In genomic region chr17:164536-165235, GRCh38 we compare ENCODE assay signal across 8 cellular contexts. TPM values are rescaled to one million over a fixed set of nuclear protein-coding genes. Genes with fewer than 3 reads are reported as not detected.
DNase-seq lines count a peak whose midpoint lies in the region; ATAC-seq lines count a peak whose summit lies in the region.

No MANE protein-coding gene starts in this region.

- no peak overlapping the region for H2AFZ ChIP-seq in mesenchymal stem cell (ENCODE audit: low read depth, low read length)

- H3K36me3 ChIP-seq in mesenchymal stem cell (ENCODE audit: control insufficient read depth in 1 of 2, insufficient read depth in 2 of 2, low read depth in 1 of 2, low read length in 2 of 2), result peaks cover 0 to 2% of the 10 kb centered on the region in 2 experiments

- H2BK12ac ChIP-seq in mesenchymal stem cell (ENCODE audit: low read length in 2 of 2), result no peak overlapping the region

- no peak overlapping the region for H3K23ac ChIP-seq in mesenchymal stem cell (ENCODE audit: low read length in 2 of 2)

- peaks cover 5% of the 10 kb centered on the region for H3K4me1 ChIP-seq in mesenchymal stem cell (ENCODE audit: control insufficient read depth, insufficient read depth, low read depth, low read length)

- H3K4me2 ChIP-seq in mesenchymal stem cell (ENCODE audit: low read length, poor library complexity, severe bottlenecking), result no peak overlapping the region

- intact Hi-C loops in posterior vena cava (cut with DNase I), result no loop called here

- DNase-seq in ACHN, result peak; percentile 66
- peak; percentile 57 for DNase-seq in ELF-1 (ENCODE audit: low read depth, low spot score)
- peak; percentile 40 for DNase-seq in RKO (ENCODE audit: low spot score)
- DNase-seq in dermis microvascular lymphatic vessel endothelial cell (ENCODE audit: low read depth in 2 of 2), result peak; percentile 61 to 76
- DNase-seq in mesenchymal stem cell, result peak; percentile 53
- DNase-seq in posterior vena cava (ENCODE audit: low spot score), result no peak

- ATAC-seq in GM21528 (IDR thresholded peaks at IDR 0.05; ENCODE audit: low FRiP score, unreplicated experiment) (no peak), HG03442 (IDR thresholded peaks at IDR 0.05; ENCODE audit: unreplicated experiment) (no peak)

- peaks cover 10 to 37% of the 10 kb centered on the region in 2 experiments for H3K27me3 ChIP-seq in mesenchymal stem cell (ENCODE audit: control insufficient read depth in 1 of 2, insufficient read depth in 1 of 2, low read length in 2 of 2)

- H4K8ac ChIP-seq in mesenchymal stem cell (ENCODE audit: low read length), result no peak overlapping the region

- H3K9ac ChIP-seq in mesenchymal stem cell (ENCODE audit: low read length), result no peak overlapping the region

- H4K91ac ChIP-seq in mesenchymal stem cell (ENCODE audit: low read length), result no peak overlapping the region

- H2AK5ac ChIP-seq in mesenchymal stem cell (ENCODE audit: low read length, severe bottlenecking), result no peak overlapping the region

- H3K9me3 ChIP-seq in mesenchymal stem cell (ENCODE audit: control insufficient read depth, low read length), result no peaks in the 10 kb centered on the region

- no peak overlapping the region for H3K27ac ChIP-seq in mesenchymal stem cell (ENCODE audit: low read length, poor library complexity, severe bottlenecking)

- no peaks in the 10 kb centered on the region for H3K79me1 ChIP-seq in mesenchymal stem cell (replicated peaks; ENCODE audit: low read length, poor library complexity, severe bottlenecking)

- in situ Hi-C loops in ACHN (cut with HindIII; ENCODE audit: low pct_ligation_motif_present, low pct_unique_long_range_greater_than_20kb, low sequenced_read_pairs), result no loop called here

- H3K4ac ChIP-seq in mesenchymal stem cell (ENCODE audit: low read depth in 1 of 2, low read length in 2 of 2), result no peak overlapping the region

- WGBS in mesenchymal stem cell, result 77% methylated on average over 14 of the region's 14 CpGs

- no peak overlapping the region for H3K18ac ChIP-seq in mesenchymal stem cell (ENCODE audit: low read depth in 1 of 2, low read length in 2 of 2)

- no peak overlapping the region for H2BK120ac ChIP-seq in mesenchymal stem cell (ENCODE audit: low read depth, low read length)

- H2BK15ac ChIP-seq in mesenchymal stem cell (ENCODE audit: low read depth, poor library complexity, severe bottlenecking), result no peak overlapping the region

- H3K14ac ChIP-seq in mesenchymal stem cell (ENCODE audit: low read length in 2 of 2), result no peak overlapping the region

- no peak overlapping the region for H2BK5ac ChIP-seq in mesenchymal stem cell (ENCODE audit: low read depth, low read length, poor library complexity, severe bottlenecking)

- H3K4me3 ChIP-seq in mesenchymal stem cell (ENCODE audit: insufficient read depth in 1 of 2, low read depth in 1 of 2, low read length in 2 of 2), result no peak overlapping the region

RNA-seq across cellular contexts. Expression of gene DOC2B, which starts 16.8 kb away (rescaled TPM):
- total RNA-seq in dermis microvascular lymphatic vessel endothelial cell, result 10.5 and 28.8 TPM in 2 replicates
- polyA plus RNA-seq in mesenchymal stem cell (2013, experiment 1 of 2), result not detected
- 0.01 TPM for polyA plus RNA-seq in mesenchymal stem cell (2013, experiment 2 of 2)
- 10 to 100 TPM; 11.9 to 18.5 TPM for total RNA-seq in posterior vena cava

RNA-seq across cellular contexts. Expression of gene SCGB1C2, which starts 27.3 kb away (rescaled TPM):
- total RNA-seq in dermis microvascular lymphatic vessel endothelial cell (not detected in 2 replicates), posterior vena cava (not detected)
- polyA plus RNA-seq in mesenchymal stem cell (2013, experiment 1 of 2), result not detected
- not detected for polyA plus RNA-seq in mesenchymal stem cell (2013, experiment 2 of 2)
